Comparison of ENCODE assay signal across 1 cellular context in genomic region chr12:26402648-26403047, GRCh38.
TF ChIP-seq lines count a peak whose summit lies in the region.

No MANE protein-coding gene starts in this region.

TF ChIP-seq in WTC11, 78 proteins besides CTCF, POLR2A, EP300 and RAD21 (continued from another document):
- TF ChIP-seq ERG (CRISPR knock-in tag; IDR thresholded peaks at IDR 0.05) (no peak), FOXP1 (CRISPR knock-in tag; IDR thresholded peaks at IDR 0.05; ENCODE audit: borderline replicate concordance) (no peak), USF1 (CRISPR knock-in tag; IDR thresholded peaks at IDR 0.05) (no peak)
